In the genomic region with DNA sequence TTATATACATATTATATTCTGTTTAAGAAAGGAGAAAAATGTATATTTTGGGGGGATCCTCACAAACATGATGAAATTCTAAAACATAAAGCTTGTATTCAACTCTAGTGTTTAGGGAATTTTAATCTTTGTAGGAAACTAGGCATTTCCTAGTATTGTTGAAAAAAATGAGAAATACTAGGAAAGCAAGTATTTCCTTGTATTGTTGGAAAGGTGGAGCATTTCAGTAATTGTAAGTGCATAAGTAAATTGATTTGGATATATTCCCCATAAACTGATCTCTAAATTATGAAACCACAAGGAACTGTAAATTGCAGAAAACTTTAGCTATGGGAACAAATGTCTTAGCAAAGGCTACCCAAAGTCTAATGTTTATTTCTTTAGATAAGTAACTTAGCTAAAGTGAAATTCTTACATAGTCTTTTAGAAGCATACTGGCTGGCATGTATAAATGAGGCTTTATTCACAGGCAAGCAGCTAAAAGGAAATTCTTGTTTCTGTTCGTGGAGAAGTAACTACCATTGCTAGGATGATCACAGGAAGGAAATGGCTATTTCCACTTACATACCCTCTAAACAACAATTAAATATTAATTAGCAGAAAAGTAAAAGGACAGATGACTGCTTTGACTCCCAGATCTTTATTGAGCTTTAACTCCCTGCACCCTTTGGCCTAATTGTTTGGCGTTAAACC, we compare ENCODE assay signal across 24 cellular contexts. TPM values are rescaled to one million over a fixed set of nuclear protein-coding genes. Genes with fewer than 3 reads are reported as not detected.
DNase-seq lines count a peak whose midpoint lies in the region; ATAC-seq, FAIRE-seq and TF ChIP-seq lines count a peak whose summit lies in the region.
"Had no signal": no experiment of that assay in that cellular context is flagged by ENCODE, and none has a peak within 500 bp of the region (broad histone marks: within the 10 kb centered on the region; RNA-seq: fewer than 3 reads in every experiment).

No MANE protein-coding gene starts in this region.

- H4K20me1 ChIP-seq in endothelial cell of umbilical vein (replicated peaks; ENCODE audit: control insufficient read depth, extremely low read depth, insufficient read depth, low read length), result no peaks in the 10 kb centered on the region

- no peak for TF ChIP-seq CTCF in right atrium auricular region (IDR thresholded peaks at IDR 0.05)
- no peak for TF ChIP-seq CTCF in endothelial cell of umbilical vein (IDR thresholded peaks at IDR 0.05; ENCODE audit: extremely low read depth in 1 of 2, insufficient read depth in 1 of 2, low read depth in 1 of 2, low read length in 2 of 2)
- no peak for TF ChIP-seq CTCF in psoas muscle (IDR thresholded peaks at IDR 0.05)

- POLR2A ChIA-PET in endothelial cell of umbilical vein (lab: Charles Lee), result no interaction called here

- peak overlapping the region; percentile 7 to 36 for H3K27ac ChIP-seq in right atrium auricular region
- H3K27ac ChIP-seq in right cardiac atrium (ENCODE audit: low read length), result no peak overlapping the region
- H3K27ac ChIP-seq in endothelial cell of umbilical vein (ENCODE audit: insufficient read depth, low read depth, low read length), result peak overlapping the region; percentile 29
- peak overlapping the region; percentile 53 for H3K27ac ChIP-seq in psoas muscle
- H3K27ac ChIP-seq: A549, C4-2B had no signal

- H3K27me3 ChIP-seq in right atrium auricular region (no peaks in the 10 kb centered on the region), right cardiac atrium (ENCODE audit: control insufficient read depth, insufficient read depth) (no peaks in the 10 kb centered on the region), endothelial cell of umbilical vein (ENCODE audit: control insufficient read depth in 2 of 2, insufficient read depth in 2 of 2, low read length in 2 of 2) (no peaks in the 10 kb centered on the region), psoas muscle (ENCODE audit: insufficient read depth in 3 of 3, low read length in 2 of 3) (peaks cover 2 to 16% (median 4%) of the 10 kb centered on the region in 3 donors)
- H3K27me3 ChIP-seq: BE2C had no signal

- no peak for TF ChIP-seq POLR2A in endothelial cell of umbilical vein (IDR thresholded peaks at IDR 0.05; ENCODE audit: low read depth, low read length)
- TF ChIP-seq POLR2A in GM12891 (IDR thresholded peaks at IDR 0.05; ENCODE audit: low read depth, low read length), result no peak

- 54% methylated on average over 2 of the region's 2 CpGs for WGBS in right cardiac atrium
- WGBS in psoas muscle, 3 donors, result 60 to 68% (median 64%) methylated on average over 2 of the region's 2 CpGs

- dilution Hi-C loops in endothelial cell of umbilical vein (cut with MboI; ENCODE audit: extremely low pct_ligation_motif_present, low sequenced_read_pairs), result no loop called here

- H2AFZ ChIP-seq in endothelial cell of umbilical vein (ENCODE audit: low read depth, low read length), result no peak overlapping the region

- CTCF ChIA-PET in endothelial cell of umbilical vein (lab: Charles Lee), result interaction anchor here (0.8 to 1.6 kb wide), 3 partner anchors 18 to 555 kb away, joined by 3 to 10 read pairs (median 5); no protein-coding TSS in a partner anchor

- no peak overlapping the region for H3K9ac ChIP-seq in endothelial cell of umbilical vein (replicated peaks; ENCODE audit: extremely low read depth, insufficient read depth, low read length)

- H3K79me2 ChIP-seq in endothelial cell of umbilical vein (ENCODE audit: control insufficient read depth, insufficient read depth, low read length), result no peaks in the 10 kb centered on the region

- H3K4me1 ChIP-seq in right atrium auricular region (no peaks in the 10 kb centered on the region), right cardiac atrium (ENCODE audit: control insufficient read depth, insufficient read depth, low read length) (no peaks in the 10 kb centered on the region), endothelial cell of umbilical vein (ENCODE audit: control insufficient read depth, extremely low read depth, insufficient read depth, low read length) (peaks cover 15% of the 10 kb centered on the region), psoas muscle (no peaks in the 10 kb centered on the region)
- H3K4me1 ChIP-seq: A549, BE2C, HAP-1 had no signal

- intact Hi-C loops in right cardiac atrium (cut with DNase I), result no loop called here
- intact Hi-C loops in endothelial cell of umbilical vein (cut with micrococcal nuclease), result loop anchor here (1.0 kb wide), 1 partner anchor 18 kb away; no protein-coding TSS in a partner anchor
- intact Hi-C loops in psoas muscle (cut with DNase I), result no loop called here

- ATAC-seq in right cardiac atrium (no peak), psoas muscle (no peak), GM19395 (IDR thresholded peaks at IDR 0.05; ENCODE audit: unreplicated experiment) (no peak)
- ATAC-seq: A549 had no signal

- no peak overlapping the region for H3K4me3 ChIP-seq in right atrium auricular region
- no peak overlapping the region for H3K4me3 ChIP-seq in right cardiac atrium (ENCODE audit: low read length)
- no peak overlapping the region for H3K4me3 ChIP-seq in endothelial cell of umbilical vein (replicated peaks in 1 of 3; ENCODE audit: insufficient read depth in 1 of 3, low read depth in 1 of 3, low read length in 3 of 3)
- no peak overlapping the region for H3K4me3 ChIP-seq in psoas muscle
- H3K4me3 ChIP-seq: A549, HAP-1 had no signal

- no peaks in the 10 kb centered on the region for H3K9me3 ChIP-seq in right atrium auricular region
- no peaks in the 10 kb centered on the region for H3K9me3 ChIP-seq in right cardiac atrium (ENCODE audit: control insufficient read depth, low read length)
- H3K9me3 ChIP-seq in endothelial cell of umbilical vein (replicated peaks; ENCODE audit: control insufficient read depth, insufficient read depth, low read length), result no peaks in the 10 kb centered on the region
- H3K9me3 ChIP-seq in psoas muscle, result no peaks in the 10 kb centered on the region
- H3K9me3 ChIP-seq: A549, BE2C, HAP-1 had no signal

- BruUV-seq in endothelial cell of umbilical vein (replicated peaks; lab: Mats Ljungman, UMichigan), result TSS peak; percentile 31

- H3K4me2 ChIP-seq in endothelial cell of umbilical vein (ENCODE audit: insufficient read depth, low read length), result peak overlapping the region; percentile 55
- H3K4me2 ChIP-seq: A549 had no signal

- no peaks in the 10 kb centered on the region for H3K36me3 ChIP-seq in right atrium auricular region
- H3K36me3 ChIP-seq in endothelial cell of umbilical vein (ENCODE audit: control insufficient read depth in 2 of 2, extremely low read depth in 1 of 2, insufficient read depth in 2 of 2, low read length in 2 of 2), result no peaks in the 10 kb centered on the region
- no peaks in the 10 kb centered on the region for H3K36me3 ChIP-seq in psoas muscle (ENCODE audit: insufficient read depth in 1 of 2, low read depth in 1 of 2)
- H3K36me3 ChIP-seq: BE2C, HAP-1 had no signal

- DNase-seq in right atrium auricular region (ENCODE audit: low spot score) (no peak), right cardiac atrium (no peak), endothelial cell of umbilical vein (ENCODE audit: low read depth, low spot score) (peak; percentile 58), psoas muscle (no peak), GM12891 (ENCODE audit: insufficient read length, low spot score) (no peak), COLO829 (ENCODE audit: low spot score) (no peak)
- DNase-seq: BE2C; CD4-positive, alpha-beta memory T cell; COR-L47; DMS153; DMS79 treated with DMSO at 0.1 percent for 48 hours; EL had no signal

- no peaks in the 10 kb centered on the region for H3K9me1 ChIP-seq in endothelial cell of umbilical vein (replicated peaks; ENCODE audit: control insufficient read depth, extremely low read depth, insufficient read depth, low read length)

- FAIRE-seq in endothelial cell of umbilical vein (lab: Jason Lieb, UNC) (no peak), GM12891 (lab: Jason Lieb, UNC) (no peak)
- FAIRE-seq: A549, D721Med, G401.6, GM12892, GM19239, H1, HepG2, HTR-8/SVneo had no signal

TF ChIP-seq in endothelial cell of umbilical vein, 7 proteins besides CTCF, POLR2A, EP300 and RAD21:
- no peak for TF ChIP-seq GATA2 (IDR thresholded peaks at IDR 0.05; ENCODE audit: insufficient read depth, insufficient read length, low read depth, low read length)

TF ChIP-seq in GM12891, 5 proteins besides CTCF, POLR2A, EP300 and RAD21:
- no peak for TF ChIP-seq TAF1 (IDR thresholded peaks at IDR 0.05; ENCODE audit: low read depth, low read length)
- no peak for TF ChIP-seq POLR2AphosphoS5 (IDR thresholded peaks at IDR 0.05; ENCODE audit: low read depth, low read length)
- no peak for TF ChIP-seq SPI1 (IDR thresholded peaks at IDR 0.05; ENCODE audit: low read depth, low read length)
- TF ChIP-seq POU2F2 (IDR thresholded peaks at IDR 0.05; ENCODE audit: low read depth, low read length), result no peak
- TF ChIP-seq PAX5 (IDR thresholded peaks at IDR 0.05; ENCODE audit: insufficient read depth, low read length, severe bottlenecking), result no peak
TF ChIP-seq in GM12891: peak in this region for 0.

RNA-seq across cellular contexts. Expression of a gene that starts 19.9 kb away (rescaled TPM):
- total RNA-seq in right atrium auricular region, result 1 to 10 TPM; 6.6 to 7.5 TPM
- total RNA-seq in right cardiac atrium, result 10 to 100 TPM in 2 of 4 donors, 1 to 10 TPM in 2; 6.5 to 14.5 (median 10.6) TPM
- 14.1 TPM for polyA plus RNA-seq in right cardiac atrium
- total RNA-seq in endothelial cell of umbilical vein, result 25.6 and 26.2 TPM in 2 replicates
- 10.9 and 12.8 TPM in 2 replicates for polyA plus RNA-seq in endothelial cell of umbilical vein
- 12.4 and 16.6 TPM in 2 replicates for polyA plus RNA-seq in endothelial cell of umbilical vein (2011; cell fraction: cytosol; rRNA removed)
- 17.9 and 20.3 TPM in 2 replicates for polyA plus RNA-seq in endothelial cell of umbilical vein (2011; cell fraction: nucleus; rRNA removed)
- 22.7 and 26.1 TPM in 2 replicates for polyA plus RNA-seq in endothelial cell of umbilical vein (2012)
- polyA minus RNA-seq in endothelial cell of umbilical vein, result 5.3 and 7.2 TPM in 2 replicates
- not detected for polyA minus RNA-seq in endothelial cell of umbilical vein (2011; cell fraction: cytosol; rRNA and poly(A)+ RNA removed)
- 2.4 and 3.6 TPM in 2 replicates for polyA minus RNA-seq in endothelial cell of umbilical vein (2011; cell fraction: nucleus; rRNA and poly(A)+ RNA removed)
- total RNA-seq in psoas muscle, result 10 to 100 TPM in 1 of 4 donors, 1 to 10 TPM in 3; 4.6 to 12.8 (median 7.4) TPM
- 1 to 10 TPM; 4.7 to 9.3 (median 7.7) TPM for polyA plus RNA-seq in psoas muscle
- 4.8 TPM for polyA plus RNA-seq in GM12891 (2012; ENCODE audit: low read depth, missing spikeins)
- total RNA-seq: HepG2 had no signal
- polyA plus RNA-seq: AG04450; CD4-positive, alpha-beta memory T cell had no signal
